In genomic region chr7:25897261-25897782, GRCh38 we compare ENCODE assay signal across 19 cellular contexts.
A peak's percentile ranks its signal among the peaks of the same experiment; 100 is the strongest.
DNase-seq lines count a peak whose midpoint lies in the region; ATAC-seq, FAIRE-seq and TF ChIP-seq lines count a peak whose summit lies in the region.
"Had no signal": no experiment of that assay in that cellular context is flagged by ENCODE, and none has a peak within 500 bp of the region (broad histone marks: within the 10 kb centered on the region; RNA-seq: fewer than 3 reads in every experiment).

No MANE protein-coding gene starts in this region.

- H3K27ac Mint-ChIP-seq in activated T-helper 17 cell treated with anti-CD3 and anti-CD28 coated beads, Interleukin-2, amount 50 U/mL, for 72 hours, result no peak overlapping the region
- H3K27ac Mint-ChIP-seq in nephron, result peak overlapping the region; percentile 9 to 64 (median 34)
- H3K27ac Mint-ChIP-seq: activated CD4-positive, alpha-beta memory T cell treated with anti-CD3 and anti-CD28 coated beads, Interleukin-2, amount 10 ng/mL, durations not matched to agents 7 days and 5 days had no signal

- no peaks in the 10 kb centered on the region for H3K36me3 ChIP-seq in kidney (ENCODE audit: control insufficient read depth in 1 of 2, insufficient read depth in 2 of 2, low read length in 2 of 2)
- H3K36me3 ChIP-seq: heart right ventricle, lower lobe of right lung had no signal

- FAIRE-seq in kidney (lab: Jason Lieb, UNC), result no peak

- H3K4me3 Mint-ChIP-seq in activated T-helper 17 cell treated with anti-CD3 and anti-CD28 coated beads, Interleukin-2, amount 50 U/mL, for 72 hours, result no peak overlapping the region
- peak overlapping the region in 2 of 3 experiments; percentile 3 to 26 for H3K4me3 Mint-ChIP-seq in nephron
- H3K4me3 Mint-ChIP-seq: activated CD4-positive, alpha-beta memory T cell treated with anti-CD3 and anti-CD28 coated beads, Interleukin-2, amount 10 ng/mL, durations not matched to agents 7 days and 5 days had no signal

- ATAC-seq in activated T-helper 17 cell treated with anti-CD3 and anti-CD28 coated beads, Interleukin-2, amount 50 U/mL, for 72 hours (replicated peaks), result peak; percentile 28
- no peak for ATAC-seq in GM18502 (IDR thresholded peaks at IDR 0.05; ENCODE audit: poor library complexity, unreplicated experiment)
- ATAC-seq: heart right ventricle, right cardiac atrium had no signal

- H3K4me1 ChIP-seq in kidney (ENCODE audit: control insufficient read depth in 1 of 2, insufficient read depth in 1 of 2, low read depth in 1 of 2, low read length in 2 of 2), result peaks cover 0 to 8% of the 10 kb centered on the region in 2 donors

- intact Hi-C loops in kidney (cut with DNase I), result loop anchor here (10.0 kb wide), 1 partner anchor 467 kb away; no protein-coding TSS in a partner anchor

- H3K9me3 ChIP-seq in kidney (ENCODE audit: control insufficient read depth in 1 of 2, low read length in 2 of 2), result no peaks in the 10 kb centered on the region
- H3K9me3 ChIP-seq: heart right ventricle, lower lobe of right lung had no signal

- peaks cover 17% of the 10 kb centered on the region for H3K4me1 Mint-ChIP-seq in activated T-helper 17 cell treated with anti-CD3 and anti-CD28 coated beads, Interleukin-2, amount 50 U/mL, for 72 hours
- H3K4me1 Mint-ChIP-seq in nephron, result peaks cover 46% of the 10 kb centered on the region

- no peaks in the 10 kb centered on the region for H3K36me3 Mint-ChIP-seq in activated T-helper 17 cell treated with anti-CD3 and anti-CD28 coated beads, Interleukin-2, amount 50 U/mL, for 72 hours (ENCODE audit: low read depth)
- no peaks in the 10 kb centered on the region for H3K36me3 Mint-ChIP-seq in nephron (ENCODE audit: low read depth)

- peaks cover 5% of the 10 kb centered on the region for H3K27me3 Mint-ChIP-seq in activated T-helper 17 cell treated with anti-CD3 and anti-CD28 coated beads, Interleukin-2, amount 50 U/mL, for 72 hours
- peaks cover 20% of the 10 kb centered on the region for H3K27me3 Mint-ChIP-seq in nephron (ENCODE audit: low read depth)

- DNase-seq in GF-D8 (lab: John Stamatoyannopoulos, UW) (peak; percentile 60), MV-4-11 (lab: John Stamatoyannopoulos, UW) (peak; percentile 69), kidney (no peak), erythroblast (lab: John Stamatoyannopoulos, UW) (no peak)
- no peak for DNase-seq in activated T-cell treated with anti-CD3 and anti-CD28 coated beads, Interleukin-2, amount 50 U/mL, for 48 hours
- DNase-seq: activated CD4-positive, alpha-beta memory T cell treated with anti-CD3 and anti-CD28 coated beads, Interleukin-2, amount 10 ng/mL, durations not matched to agents 7 days and 5 days; activated naive CD4-positive, alpha-beta T cell treated with anti-CD3 and anti-CD28 coated beads, Interleukin-2, amount 50 U/mL, for 16 hours; activated T-cell treated with anti-CD3 and anti-CD28 coated beads, Interleukin-2, amount 50 U/mL, for 1 hour; heart right ventricle; lower lobe of right lung; NCI-H146; NK-92 treated with Interleukin-12 subunit alpha and Interleukin-12 subunit beta, amount 100 ng/mL, for 24 hours; occipital lobe; right cardiac atrium; T-helper 1 cell had no signal

- H3K27ac ChIP-seq in kidney (ENCODE audit: low read depth in 2 of 2, low read length in 2 of 2), result no peak overlapping the region
- H3K27ac ChIP-seq: heart right ventricle, lower lobe of right lung, VCaP had no signal

- no peaks in the 10 kb centered on the region for H3K9me3 Mint-ChIP-seq in activated T-helper 17 cell treated with anti-CD3 and anti-CD28 coated beads, Interleukin-2, amount 50 U/mL, for 72 hours
- H3K9me3 Mint-ChIP-seq in nephron, result no peaks in the 10 kb centered on the region

- TF ChIP-seq CTCF in nephron (IDR thresholded peaks at IDR 0.05; ENCODE audit: unreplicated experiment in 3 of 3) (no peak), kidney (IDR thresholded peaks at IDR 0.05; ENCODE audit: borderline replicate concordance, extremely low read depth, insufficient read depth) (no peak)

- no peak overlapping the region for H3K9ac ChIP-seq in kidney (ENCODE audit: low read length in 2 of 2)

- TF ChIP-seq POLR2A in erythroblast (IDR thresholded peaks at IDR 0.05; ENCODE audit: low read length), result no peak

- no peak overlapping the region for H3K4me3 ChIP-seq in kidney (ENCODE audit: low read length in 2 of 2)
- H3K4me3 ChIP-seq: heart right ventricle, lower lobe of right lung had no signal

Comparison
In these comparisons a context has a peak if more than half of its experiments do, and no peak if none do; other contexts are left out.
1. DNase-seq: peak in GF-D8 (single experiment) and MV-4-11 (single experiment); none in kidney (single experiment), erythroblast (0 of 2) and activated T-cell treated with anti-CD3 and anti-CD28 coated beads, Interleukin-2, amount 50 U/mL, for 48 hours (0 of 2).